In the genomic region with DNA sequence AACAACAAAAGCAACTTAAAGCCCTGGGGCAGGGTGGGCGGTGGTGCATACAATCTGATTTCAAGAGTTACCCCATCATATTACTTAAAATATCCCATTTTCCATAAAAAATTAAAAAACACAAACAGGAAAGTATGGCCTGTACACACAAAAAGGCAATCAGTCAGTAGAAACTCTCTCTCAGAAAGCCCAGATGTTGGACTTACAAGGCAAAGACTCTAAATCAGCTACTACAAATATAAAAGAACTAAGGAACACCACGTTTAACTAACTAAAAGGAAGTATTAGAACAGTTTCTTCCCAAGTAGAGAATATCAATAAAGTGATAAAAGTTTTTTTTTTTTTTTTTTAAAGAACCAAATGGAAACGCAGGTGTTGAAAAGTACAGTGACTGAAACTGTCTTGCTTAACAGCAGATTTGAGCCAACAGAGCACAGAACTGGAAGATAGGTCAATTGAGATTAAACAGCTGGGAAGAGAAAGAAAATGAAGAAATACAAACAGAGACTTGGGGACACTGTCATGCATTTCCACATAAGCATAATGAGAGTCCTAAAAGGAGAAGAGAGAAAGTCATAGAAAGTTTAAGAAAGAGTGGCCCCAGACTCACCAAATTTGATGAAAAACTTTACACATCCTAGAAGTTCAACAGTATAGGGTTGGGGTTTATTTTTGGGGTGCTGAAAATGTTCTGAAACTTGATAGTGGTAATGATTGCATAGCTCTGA, we compare ENCODE assay signal across 2 cellular contexts.
TF ChIP-seq lines count a peak whose summit lies in the region.

No MANE protein-coding gene starts in this region.

TF ChIP-seq in liver, 16 proteins besides CTCF, POLR2A, EP300 and RAD21:
- TF ChIP-seq SP1 (IDR thresholded peaks at IDR 0.05) (peak; percentile 54), YY1 (IDR thresholded peaks at IDR 0.05) (no peak), HNF4A (conservative IDR thresholded peaks at IDR 0.05) (peak; percentile 68 to 72), HNF4G (IDR thresholded peaks at IDR 0.05) (no peak), EGR1 (IDR thresholded peaks at IDR 0.05; ENCODE audit: low read depth in 2 of 2) (no peak), NR2F2 (IDR thresholded peaks at IDR 0.05) (no peak), FOXA2 (IDR thresholded peaks at IDR 0.05) (no peak), GABPA (IDR thresholded peaks at IDR 0.05 in 1 of 2, conservative IDR thresholded peaks at IDR 0.05 in 1 of 2) (no peak), TAF1 (conservative IDR thresholded peaks at IDR 0.05) (no peak), JUND (IDR thresholded peaks at IDR 0.05) (peak; percentile 31 to 35), RXRA (IDR thresholded peaks at IDR 0.05) (peak; percentile 67 to 78), FOXA1 (IDR thresholded peaks at IDR 0.05) (no peak)
- TF ChIP-seq, protein P1, sequence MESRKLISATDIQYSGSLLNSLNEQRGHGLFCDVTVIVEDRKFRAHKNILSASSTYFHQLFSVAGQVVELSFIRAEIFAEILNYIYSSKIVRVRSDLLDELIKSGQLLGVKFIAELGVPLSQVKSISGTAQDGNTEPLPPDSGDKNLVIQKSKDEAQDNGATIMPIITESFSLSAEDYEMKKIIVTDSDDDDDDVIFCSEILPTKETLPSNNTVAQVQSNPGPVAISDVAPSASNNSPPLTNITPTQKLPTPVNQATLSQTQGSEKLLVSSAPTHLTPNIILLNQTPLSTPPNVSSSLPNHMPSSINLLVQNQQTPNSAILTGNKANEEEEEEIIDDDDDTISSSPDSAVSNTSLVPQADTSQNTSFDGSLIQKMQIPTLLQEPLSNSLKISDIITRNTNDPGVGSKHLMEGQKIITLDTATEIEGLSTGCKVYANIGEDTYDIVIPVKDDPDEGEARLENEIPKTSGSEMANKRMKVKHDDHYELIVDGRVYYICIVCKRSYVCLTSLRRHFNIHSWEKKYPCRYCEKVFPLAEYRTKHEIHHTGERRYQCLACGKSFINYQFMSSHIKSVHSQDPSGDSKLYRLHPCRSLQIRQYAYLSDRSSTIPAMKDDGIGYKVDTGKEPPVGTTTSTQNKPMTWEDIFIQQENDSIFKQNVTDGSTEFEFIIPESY (IDR thresholded peaks at IDR 0.05) = no peak
- TF ChIP-seq, protein P2, sequence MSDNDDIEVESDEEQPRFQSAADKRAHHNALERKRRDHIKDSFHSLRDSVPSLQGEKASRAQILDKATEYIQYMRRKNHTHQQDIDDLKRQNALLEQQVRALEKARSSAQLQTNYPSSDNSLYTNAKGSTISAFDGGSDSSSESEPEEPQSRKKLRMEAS (IDR thresholded peaks at IDR 0.05) = peak; percentile 42
- TF ChIP-seq, protein P3, sequence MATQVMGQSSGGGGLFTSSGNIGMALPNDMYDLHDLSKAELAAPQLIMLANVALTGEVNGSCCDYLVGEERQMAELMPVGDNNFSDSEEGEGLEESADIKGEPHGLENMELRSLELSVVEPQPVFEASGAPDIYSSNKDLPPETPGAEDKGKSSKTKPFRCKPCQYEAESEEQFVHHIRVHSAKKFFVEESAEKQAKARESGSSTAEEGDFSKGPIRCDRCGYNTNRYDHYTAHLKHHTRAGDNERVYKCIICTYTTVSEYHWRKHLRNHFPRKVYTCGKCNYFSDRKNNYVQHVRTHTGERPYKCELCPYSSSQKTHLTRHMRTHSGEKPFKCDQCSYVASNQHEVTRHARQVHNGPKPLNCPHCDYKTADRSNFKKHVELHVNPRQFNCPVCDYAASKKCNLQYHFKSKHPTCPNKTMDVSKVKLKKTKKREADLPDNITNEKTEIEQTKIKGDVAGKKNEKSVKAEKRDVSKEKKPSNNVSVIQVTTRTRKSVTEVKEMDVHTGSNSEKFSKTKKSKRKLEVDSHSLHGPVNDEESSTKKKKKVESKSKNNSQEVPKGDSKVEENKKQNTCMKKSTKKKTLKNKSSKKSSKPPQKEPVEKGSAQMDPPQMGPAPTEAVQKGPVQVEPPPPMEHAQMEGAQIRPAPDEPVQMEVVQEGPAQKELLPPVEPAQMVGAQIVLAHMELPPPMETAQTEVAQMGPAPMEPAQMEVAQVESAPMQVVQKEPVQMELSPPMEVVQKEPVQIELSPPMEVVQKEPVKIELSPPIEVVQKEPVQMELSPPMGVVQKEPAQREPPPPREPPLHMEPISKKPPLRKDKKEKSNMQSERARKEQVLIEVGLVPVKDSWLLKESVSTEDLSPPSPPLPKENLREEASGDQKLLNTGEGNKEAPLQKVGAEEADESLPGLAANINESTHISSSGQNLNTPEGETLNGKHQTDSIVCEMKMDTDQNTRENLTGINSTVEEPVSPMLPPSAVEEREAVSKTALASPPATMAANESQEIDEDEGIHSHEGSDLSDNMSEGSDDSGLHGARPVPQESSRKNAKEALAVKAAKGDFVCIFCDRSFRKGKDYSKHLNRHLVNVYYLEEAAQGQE (IDR thresholded peaks at IDR 0.05) = peak; percentile 5
- TF ChIP-seq, protein P4, sequence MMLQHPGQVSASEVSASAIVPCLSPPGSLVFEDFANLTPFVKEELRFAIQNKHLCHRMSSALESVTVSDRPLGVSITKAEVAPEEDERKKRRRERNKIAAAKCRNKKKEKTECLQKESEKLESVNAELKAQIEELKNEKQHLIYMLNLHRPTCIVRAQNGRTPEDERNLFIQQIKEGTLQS (IDR thresholded peaks at IDR 0.05) = no peak

TF ChIP-seq in HepG2, 621 proteins besides CTCF, POLR2A, EP300 and RAD21:
- TF ChIP-seq, protein P5, sequence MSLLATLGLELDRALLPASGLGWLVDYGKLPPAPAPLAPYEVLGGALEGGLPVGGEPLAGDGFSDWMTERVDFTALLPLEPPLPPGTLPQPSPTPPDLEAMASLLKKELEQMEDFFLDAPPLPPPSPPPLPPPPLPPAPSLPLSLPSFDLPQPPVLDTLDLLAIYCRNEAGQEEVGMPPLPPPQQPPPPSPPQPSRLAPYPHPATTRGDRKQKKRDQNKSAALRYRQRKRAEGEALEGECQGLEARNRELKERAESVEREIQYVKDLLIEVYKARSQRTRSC (CRISPR knock-in tag; IDR thresholded peaks at IDR 0.05; ENCODE audit: low read depth) = no peak
- TF ChIP-seq ZNF263 (CRISPR knock-in tag; IDR thresholded peaks at IDR 0.05) (no peak), GATAD1 (CRISPR knock-in tag; IDR thresholded peaks at IDR 0.05) (no peak), HNRNPH1 (optimal IDR thresholded peaks at IDR 0.05; ENCODE audit: low read depth, low read length) (no peak), SOX6 (IDR thresholded peaks at IDR 0.05) (no peak), SOX6 (CRISPR knock-in tag; IDR thresholded peaks at IDR 0.05) (no peak), NFE2 (CRISPR knock-in tag; IDR thresholded peaks at IDR 0.05) (no peak), DMAP1 (CRISPR knock-in tag; IDR thresholded peaks at IDR 0.05) (no peak)
- TF ChIP-seq, protein P6, sequence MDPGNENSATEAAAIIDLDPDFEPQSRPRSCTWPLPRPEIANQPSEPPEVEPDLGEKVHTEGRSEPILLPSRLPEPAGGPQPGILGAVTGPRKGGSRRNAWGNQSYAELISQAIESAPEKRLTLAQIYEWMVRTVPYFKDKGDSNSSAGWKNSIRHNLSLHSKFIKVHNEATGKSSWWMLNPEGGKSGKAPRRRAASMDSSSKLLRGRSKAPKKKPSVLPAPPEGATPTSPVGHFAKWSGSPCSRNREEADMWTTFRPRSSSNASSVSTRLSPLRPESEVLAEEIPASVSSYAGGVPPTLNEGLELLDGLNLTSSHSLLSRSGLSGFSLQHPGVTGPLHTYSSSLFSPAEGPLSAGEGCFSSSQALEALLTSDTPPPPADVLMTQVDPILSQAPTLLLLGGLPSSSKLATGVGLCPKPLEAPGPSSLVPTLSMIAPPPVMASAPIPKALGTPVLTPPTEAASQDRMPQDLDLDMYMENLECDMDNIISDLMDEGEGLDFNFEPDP (CRISPR knock-in tag; conservative IDR thresholded peaks at IDR 0.05) = no peak
- TF ChIP-seq, protein P7, sequence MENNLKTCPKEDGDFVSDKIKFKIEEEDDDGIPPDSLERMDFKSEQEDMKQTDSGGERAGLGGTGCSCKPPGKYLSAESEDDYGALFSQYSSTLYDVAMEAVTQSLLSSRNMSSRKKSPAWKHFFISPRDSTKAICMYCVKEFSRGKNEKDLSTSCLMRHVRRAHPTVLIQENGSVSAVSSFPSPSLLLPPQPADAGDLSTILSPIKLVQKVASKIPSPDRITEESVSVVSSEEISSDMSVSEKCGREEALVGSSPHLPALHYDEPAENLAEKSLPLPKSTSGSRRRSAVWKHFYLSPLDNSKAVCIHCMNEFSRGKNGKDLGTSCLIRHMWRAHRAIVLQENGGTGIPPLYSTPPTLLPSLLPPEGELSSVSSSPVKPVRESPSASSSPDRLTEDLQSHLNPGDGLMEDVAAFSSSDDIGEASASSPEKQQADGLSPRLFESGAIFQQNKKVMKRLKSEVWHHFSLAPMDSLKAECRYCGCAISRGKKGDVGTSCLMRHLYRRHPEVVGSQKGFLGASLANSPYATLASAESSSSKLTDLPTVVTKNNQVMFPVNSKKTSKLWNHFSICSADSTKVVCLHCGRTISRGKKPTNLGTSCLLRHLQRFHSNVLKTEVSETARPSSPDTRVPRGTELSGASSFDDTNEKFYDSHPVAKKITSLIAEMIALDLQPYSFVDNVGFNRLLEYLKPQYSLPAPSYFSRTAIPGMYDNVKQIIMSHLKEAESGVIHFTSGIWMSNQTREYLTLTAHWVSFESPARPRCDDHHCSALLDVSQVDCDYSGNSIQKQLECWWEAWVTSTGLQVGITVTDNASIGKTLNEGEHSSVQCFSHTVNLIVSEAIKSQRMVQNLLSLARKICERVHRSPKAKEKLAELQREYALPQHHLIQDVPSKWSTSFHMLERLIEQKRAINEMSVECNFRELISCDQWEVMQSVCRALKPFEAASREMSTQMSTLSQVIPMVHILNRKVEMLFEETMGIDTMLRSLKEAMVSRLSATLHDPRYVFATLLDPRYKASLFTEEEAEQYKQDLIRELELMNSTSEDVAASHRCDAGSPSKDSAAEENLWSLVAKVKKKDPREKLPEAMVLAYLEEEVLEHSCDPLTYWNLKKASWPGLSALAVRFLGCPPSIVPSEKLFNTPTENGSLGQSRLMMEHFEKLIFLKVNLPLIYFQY (CRISPR knock-in tag; IDR thresholded peaks at IDR 0.05; ENCODE audit: borderline replicate concordance) = no peak
TF ChIP-seq in HepG2: peak in this region for 0.
